In the genomic region with DNA sequence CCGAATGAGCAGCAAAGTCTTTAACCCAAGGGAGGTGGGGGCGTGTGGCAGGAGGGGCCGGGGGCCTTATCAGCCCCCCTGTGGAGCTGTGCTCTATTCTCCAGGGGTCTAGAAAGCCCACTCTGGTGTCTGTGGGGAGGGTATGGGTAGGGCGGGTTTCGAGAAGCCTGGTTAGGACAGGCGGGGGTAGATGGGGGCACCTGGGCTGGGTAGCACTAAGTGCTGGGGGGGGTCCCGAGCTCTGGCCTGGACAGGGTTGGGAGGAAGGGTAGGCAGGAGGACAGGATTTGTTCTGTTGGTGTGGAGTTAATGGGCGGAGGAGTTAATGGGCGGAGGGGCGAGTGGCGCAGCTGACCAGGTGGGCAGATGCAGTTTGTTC, we compare ENCODE assay signal across 1 cellular context.
TF ChIP-seq lines count a peak whose summit lies in the region.

No MANE protein-coding gene starts in this region.

TF ChIP-seq in GM23338, 12 proteins besides CTCF, POLR2A, EP300 and RAD21 (continued from another document):
- TF ChIP-seq, protein P1, sequence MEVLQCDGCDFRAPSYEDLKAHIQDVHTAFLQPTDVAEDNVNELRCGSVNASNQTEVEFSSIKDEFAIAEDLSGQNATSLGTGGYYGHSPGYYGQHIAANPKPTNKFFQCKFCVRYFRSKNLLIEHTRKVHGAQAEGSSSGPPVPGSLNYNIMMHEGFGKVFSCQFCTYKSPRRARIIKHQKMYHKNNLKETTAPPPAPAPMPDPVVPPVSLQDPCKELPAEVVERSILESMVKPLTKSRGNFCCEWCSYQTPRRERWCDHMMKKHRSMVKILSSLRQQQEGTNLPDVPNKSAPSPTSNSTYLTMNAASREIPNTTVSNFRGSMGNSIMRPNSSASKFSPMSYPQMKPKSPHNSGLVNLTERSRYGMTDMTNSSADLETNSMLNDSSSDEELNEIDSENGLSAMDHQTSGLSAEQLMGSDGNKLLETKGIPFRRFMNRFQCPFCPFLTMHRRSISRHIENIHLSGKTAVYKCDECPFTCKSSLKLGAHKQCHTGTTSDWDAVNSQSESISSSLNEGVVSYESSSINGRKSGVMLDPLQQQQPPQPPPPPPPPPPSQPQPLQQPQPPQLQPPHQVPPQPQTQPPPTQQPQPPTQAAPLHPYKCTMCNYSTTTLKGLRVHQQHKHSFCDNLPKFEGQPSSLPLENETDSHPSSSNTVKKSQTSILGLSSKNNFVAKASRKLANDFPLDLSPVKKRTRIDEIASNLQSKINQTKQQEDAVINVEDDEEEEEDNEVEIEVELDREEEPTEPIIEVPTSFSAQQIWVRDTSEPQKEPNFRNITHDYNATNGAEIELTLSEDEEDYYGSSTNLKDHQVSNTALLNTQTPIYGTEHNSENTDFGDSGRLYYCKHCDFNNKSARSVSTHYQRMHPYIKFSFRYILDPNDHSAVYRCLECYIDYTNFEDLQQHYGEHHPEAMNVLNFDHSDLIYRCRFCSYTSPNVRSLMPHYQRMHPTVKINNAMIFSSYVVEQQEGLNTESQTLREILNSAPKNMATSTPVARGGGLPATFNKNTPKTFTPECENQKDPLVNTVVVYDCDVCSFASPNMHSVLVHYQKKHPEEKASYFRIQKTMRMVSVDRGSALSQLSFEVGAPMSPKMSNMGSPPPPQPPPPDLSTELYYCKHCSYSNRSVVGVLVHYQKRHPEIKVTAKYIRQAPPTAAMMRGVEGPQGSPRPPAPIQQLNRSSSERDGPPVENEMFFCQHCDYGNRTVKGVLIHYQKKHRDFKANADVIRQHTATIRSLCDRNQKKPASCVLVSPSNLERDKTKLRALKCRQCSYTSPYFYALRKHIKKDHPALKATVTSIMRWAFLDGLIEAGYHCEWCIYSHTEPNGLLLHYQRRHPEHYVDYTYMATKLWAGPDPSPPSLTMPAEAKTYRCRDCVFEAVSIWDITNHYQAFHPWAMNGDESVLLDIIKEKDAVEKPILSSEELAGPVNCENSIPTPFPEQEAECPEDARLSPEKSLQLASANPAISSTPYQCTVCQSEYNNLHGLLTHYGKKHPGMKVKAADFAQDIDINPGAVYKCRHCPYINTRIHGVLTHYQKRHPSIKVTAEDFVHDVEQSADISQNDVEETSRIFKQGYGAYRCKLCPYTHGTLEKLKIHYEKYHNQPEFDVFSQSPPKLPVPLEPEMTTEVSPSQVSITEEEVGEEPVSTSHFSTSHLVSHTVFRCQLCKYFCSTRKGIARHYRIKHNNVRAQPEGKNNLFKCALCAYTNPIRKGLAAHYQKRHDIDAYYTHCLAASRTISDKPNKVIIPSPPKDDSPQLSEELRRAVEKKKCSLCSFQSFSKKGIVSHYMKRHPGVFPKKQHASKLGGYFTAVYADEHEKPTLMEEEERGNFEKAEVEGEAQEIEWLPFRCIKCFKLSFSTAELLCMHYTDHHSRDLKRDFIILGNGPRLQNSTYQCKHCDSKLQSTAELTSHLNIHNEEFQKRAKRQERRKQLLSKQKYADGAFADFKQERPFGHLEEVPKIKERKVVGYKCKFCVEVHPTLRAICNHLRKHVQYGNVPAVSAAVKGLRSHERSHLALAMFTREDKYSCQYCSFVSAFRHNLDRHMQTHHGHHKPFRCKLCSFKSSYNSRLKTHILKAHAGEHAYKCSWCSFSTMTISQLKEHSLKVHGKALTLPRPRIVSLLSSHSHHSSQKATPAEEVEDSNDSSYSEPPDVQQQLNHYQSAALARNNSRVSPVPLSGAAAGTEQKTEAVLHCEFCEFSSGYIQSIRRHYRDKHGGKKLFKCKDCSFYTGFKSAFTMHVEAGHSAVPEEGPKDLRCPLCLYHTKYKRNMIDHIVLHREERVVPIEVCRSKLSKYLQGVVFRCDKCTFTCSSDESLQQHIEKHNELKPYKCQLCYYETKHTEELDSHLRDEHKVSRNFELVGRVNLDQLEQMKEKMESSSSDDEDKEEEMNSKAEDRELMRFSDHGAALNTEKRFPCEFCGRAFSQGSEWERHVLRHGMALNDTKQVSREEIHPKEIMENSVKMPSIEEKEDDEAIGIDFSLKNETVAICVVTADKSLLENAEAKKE (CRISPR knock-in tag; IDR thresholded peaks at IDR 0.05): no peak
- TF ChIP-seq, protein P2, sequence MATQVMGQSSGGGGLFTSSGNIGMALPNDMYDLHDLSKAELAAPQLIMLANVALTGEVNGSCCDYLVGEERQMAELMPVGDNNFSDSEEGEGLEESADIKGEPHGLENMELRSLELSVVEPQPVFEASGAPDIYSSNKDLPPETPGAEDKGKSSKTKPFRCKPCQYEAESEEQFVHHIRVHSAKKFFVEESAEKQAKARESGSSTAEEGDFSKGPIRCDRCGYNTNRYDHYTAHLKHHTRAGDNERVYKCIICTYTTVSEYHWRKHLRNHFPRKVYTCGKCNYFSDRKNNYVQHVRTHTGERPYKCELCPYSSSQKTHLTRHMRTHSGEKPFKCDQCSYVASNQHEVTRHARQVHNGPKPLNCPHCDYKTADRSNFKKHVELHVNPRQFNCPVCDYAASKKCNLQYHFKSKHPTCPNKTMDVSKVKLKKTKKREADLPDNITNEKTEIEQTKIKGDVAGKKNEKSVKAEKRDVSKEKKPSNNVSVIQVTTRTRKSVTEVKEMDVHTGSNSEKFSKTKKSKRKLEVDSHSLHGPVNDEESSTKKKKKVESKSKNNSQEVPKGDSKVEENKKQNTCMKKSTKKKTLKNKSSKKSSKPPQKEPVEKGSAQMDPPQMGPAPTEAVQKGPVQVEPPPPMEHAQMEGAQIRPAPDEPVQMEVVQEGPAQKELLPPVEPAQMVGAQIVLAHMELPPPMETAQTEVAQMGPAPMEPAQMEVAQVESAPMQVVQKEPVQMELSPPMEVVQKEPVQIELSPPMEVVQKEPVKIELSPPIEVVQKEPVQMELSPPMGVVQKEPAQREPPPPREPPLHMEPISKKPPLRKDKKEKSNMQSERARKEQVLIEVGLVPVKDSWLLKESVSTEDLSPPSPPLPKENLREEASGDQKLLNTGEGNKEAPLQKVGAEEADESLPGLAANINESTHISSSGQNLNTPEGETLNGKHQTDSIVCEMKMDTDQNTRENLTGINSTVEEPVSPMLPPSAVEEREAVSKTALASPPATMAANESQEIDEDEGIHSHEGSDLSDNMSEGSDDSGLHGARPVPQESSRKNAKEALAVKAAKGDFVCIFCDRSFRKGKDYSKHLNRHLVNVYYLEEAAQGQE (IDR thresholded peaks at IDR 0.05; ENCODE audit: unreplicated experiment): no peak
- TF ChIP-seq ZNF331 (CRISPR knock-in tag; IDR thresholded peaks at IDR 0.05; ENCODE audit: low read depth) (no peak), EZH2 (IDR thresholded peaks at IDR 0.05; ENCODE audit: low read depth, unreplicated experiment) (no peak), JUNB (IDR thresholded peaks at IDR 0.05; ENCODE audit: unreplicated experiment) (no peak)
